ENCODE assay signal across 1 cellular context in the genomic region with DNA sequence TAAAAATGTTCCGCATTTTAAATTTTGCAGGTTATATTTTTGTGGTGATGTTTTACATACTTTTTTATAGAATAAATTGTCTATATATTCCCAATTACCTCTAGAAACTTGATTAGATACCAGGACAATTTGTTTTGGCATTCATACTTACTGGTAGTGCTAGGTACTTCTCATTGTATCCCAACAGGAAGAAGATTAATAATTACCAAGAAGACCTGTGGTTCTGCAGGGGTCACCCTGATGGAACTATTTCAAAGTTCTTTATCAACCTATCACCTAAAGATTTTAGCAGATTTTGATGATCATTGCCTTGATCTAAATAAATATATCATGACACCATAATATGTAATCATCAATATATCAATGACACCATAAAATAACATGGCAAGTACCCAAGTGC.
TF ChIP-seq lines count a peak whose summit lies in the region.

No MANE protein-coding gene starts in this region.

TF ChIP-seq in A549, 52 proteins besides CTCF, POLR2A, EP300 and RAD21 (continued from another document):
- TF ChIP-seq, protein P1, sequence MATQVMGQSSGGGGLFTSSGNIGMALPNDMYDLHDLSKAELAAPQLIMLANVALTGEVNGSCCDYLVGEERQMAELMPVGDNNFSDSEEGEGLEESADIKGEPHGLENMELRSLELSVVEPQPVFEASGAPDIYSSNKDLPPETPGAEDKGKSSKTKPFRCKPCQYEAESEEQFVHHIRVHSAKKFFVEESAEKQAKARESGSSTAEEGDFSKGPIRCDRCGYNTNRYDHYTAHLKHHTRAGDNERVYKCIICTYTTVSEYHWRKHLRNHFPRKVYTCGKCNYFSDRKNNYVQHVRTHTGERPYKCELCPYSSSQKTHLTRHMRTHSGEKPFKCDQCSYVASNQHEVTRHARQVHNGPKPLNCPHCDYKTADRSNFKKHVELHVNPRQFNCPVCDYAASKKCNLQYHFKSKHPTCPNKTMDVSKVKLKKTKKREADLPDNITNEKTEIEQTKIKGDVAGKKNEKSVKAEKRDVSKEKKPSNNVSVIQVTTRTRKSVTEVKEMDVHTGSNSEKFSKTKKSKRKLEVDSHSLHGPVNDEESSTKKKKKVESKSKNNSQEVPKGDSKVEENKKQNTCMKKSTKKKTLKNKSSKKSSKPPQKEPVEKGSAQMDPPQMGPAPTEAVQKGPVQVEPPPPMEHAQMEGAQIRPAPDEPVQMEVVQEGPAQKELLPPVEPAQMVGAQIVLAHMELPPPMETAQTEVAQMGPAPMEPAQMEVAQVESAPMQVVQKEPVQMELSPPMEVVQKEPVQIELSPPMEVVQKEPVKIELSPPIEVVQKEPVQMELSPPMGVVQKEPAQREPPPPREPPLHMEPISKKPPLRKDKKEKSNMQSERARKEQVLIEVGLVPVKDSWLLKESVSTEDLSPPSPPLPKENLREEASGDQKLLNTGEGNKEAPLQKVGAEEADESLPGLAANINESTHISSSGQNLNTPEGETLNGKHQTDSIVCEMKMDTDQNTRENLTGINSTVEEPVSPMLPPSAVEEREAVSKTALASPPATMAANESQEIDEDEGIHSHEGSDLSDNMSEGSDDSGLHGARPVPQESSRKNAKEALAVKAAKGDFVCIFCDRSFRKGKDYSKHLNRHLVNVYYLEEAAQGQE (IDR thresholded peaks at IDR 0.05) = no peak
- no peak for TF ChIP-seq RNF2 (IDR thresholded peaks at IDR 0.05; ENCODE audit: borderline replicate concordance, low read depth)
